Comparison of ENCODE assay signal across 1 cellular context in the genomic region with DNA sequence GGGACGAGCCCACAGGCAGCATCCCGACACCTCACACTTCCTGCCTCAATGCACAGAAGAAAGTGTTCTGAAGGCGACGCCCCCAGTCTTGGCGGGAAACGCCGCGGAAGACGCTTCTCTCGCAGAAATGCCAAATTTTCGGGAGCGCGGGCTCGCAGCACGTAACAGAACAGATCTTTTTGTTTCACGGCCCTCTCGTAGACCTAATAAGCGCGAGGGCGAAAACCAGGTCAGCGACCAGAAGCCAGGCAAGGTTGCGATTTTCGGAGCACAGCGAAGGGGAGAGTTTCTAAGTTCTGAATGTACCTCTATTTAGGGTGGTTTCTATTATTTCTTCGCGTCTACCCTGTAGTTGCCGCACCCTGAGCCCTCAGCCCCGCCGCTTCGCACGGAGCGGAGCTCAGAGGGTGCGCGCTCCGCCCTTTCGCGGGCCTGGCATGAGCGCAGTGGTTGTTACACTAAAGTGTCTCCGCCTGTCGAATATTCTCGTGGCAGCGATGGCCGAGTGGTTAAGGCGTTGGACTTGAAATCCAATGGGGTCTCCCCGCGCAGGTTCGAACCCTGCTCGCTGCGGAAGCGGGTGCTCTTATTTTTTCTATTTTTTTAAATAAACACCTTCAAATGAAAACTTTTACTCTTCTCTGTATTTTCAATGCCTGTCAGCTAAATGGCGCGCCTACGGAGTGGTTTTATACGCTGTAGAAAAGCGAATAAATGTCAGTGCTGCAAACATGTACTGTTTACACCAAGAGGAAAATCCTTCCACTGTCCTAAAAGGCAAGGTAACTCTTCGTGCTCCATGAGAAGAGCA.
A peak's percentile ranks its signal among the peaks of the same experiment; 100 is the strongest.
TF ChIP-seq lines count a peak whose summit lies in the region.

No MANE protein-coding gene starts in this region.

TF ChIP-seq in GM23338, 12 proteins besides CTCF, POLR2A, EP300 and RAD21 (continued from another document):
- TF ChIP-seq, protein P1, sequence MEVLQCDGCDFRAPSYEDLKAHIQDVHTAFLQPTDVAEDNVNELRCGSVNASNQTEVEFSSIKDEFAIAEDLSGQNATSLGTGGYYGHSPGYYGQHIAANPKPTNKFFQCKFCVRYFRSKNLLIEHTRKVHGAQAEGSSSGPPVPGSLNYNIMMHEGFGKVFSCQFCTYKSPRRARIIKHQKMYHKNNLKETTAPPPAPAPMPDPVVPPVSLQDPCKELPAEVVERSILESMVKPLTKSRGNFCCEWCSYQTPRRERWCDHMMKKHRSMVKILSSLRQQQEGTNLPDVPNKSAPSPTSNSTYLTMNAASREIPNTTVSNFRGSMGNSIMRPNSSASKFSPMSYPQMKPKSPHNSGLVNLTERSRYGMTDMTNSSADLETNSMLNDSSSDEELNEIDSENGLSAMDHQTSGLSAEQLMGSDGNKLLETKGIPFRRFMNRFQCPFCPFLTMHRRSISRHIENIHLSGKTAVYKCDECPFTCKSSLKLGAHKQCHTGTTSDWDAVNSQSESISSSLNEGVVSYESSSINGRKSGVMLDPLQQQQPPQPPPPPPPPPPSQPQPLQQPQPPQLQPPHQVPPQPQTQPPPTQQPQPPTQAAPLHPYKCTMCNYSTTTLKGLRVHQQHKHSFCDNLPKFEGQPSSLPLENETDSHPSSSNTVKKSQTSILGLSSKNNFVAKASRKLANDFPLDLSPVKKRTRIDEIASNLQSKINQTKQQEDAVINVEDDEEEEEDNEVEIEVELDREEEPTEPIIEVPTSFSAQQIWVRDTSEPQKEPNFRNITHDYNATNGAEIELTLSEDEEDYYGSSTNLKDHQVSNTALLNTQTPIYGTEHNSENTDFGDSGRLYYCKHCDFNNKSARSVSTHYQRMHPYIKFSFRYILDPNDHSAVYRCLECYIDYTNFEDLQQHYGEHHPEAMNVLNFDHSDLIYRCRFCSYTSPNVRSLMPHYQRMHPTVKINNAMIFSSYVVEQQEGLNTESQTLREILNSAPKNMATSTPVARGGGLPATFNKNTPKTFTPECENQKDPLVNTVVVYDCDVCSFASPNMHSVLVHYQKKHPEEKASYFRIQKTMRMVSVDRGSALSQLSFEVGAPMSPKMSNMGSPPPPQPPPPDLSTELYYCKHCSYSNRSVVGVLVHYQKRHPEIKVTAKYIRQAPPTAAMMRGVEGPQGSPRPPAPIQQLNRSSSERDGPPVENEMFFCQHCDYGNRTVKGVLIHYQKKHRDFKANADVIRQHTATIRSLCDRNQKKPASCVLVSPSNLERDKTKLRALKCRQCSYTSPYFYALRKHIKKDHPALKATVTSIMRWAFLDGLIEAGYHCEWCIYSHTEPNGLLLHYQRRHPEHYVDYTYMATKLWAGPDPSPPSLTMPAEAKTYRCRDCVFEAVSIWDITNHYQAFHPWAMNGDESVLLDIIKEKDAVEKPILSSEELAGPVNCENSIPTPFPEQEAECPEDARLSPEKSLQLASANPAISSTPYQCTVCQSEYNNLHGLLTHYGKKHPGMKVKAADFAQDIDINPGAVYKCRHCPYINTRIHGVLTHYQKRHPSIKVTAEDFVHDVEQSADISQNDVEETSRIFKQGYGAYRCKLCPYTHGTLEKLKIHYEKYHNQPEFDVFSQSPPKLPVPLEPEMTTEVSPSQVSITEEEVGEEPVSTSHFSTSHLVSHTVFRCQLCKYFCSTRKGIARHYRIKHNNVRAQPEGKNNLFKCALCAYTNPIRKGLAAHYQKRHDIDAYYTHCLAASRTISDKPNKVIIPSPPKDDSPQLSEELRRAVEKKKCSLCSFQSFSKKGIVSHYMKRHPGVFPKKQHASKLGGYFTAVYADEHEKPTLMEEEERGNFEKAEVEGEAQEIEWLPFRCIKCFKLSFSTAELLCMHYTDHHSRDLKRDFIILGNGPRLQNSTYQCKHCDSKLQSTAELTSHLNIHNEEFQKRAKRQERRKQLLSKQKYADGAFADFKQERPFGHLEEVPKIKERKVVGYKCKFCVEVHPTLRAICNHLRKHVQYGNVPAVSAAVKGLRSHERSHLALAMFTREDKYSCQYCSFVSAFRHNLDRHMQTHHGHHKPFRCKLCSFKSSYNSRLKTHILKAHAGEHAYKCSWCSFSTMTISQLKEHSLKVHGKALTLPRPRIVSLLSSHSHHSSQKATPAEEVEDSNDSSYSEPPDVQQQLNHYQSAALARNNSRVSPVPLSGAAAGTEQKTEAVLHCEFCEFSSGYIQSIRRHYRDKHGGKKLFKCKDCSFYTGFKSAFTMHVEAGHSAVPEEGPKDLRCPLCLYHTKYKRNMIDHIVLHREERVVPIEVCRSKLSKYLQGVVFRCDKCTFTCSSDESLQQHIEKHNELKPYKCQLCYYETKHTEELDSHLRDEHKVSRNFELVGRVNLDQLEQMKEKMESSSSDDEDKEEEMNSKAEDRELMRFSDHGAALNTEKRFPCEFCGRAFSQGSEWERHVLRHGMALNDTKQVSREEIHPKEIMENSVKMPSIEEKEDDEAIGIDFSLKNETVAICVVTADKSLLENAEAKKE (CRISPR knock-in tag; IDR thresholded peaks at IDR 0.05): no peak
- no peak for TF ChIP-seq EZH2 (IDR thresholded peaks at IDR 0.05; ENCODE audit: low read depth, unreplicated experiment)
- no peak for TF ChIP-seq JUNB (IDR thresholded peaks at IDR 0.05; ENCODE audit: unreplicated experiment)
- TF ChIP-seq, protein P2, sequence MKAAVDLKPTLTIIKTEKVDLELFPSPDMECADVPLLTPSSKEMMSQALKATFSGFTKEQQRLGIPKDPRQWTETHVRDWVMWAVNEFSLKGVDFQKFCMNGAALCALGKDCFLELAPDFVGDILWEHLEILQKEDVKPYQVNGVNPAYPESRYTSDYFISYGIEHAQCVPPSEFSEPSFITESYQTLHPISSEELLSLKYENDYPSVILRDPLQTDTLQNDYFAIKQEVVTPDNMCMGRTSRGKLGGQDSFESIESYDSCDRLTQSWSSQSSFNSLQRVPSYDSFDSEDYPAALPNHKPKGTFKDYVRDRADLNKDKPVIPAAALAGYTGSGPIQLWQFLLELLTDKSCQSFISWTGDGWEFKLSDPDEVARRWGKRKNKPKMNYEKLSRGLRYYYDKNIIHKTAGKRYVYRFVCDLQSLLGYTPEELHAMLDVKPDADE (IDR thresholded peaks at IDR 0.05): peak; percentile 44; the same call in 1 of the 2 replicates
- no peak for TF ChIP-seq ZNF114 (CRISPR knock-in tag; IDR thresholded peaks at IDR 0.05)
- no peak for TF ChIP-seq ZNF331 (CRISPR knock-in tag; IDR thresholded peaks at IDR 0.05; ENCODE audit: low read depth)
- TF ChIP-seq STAT1 (IDR thresholded peaks at IDR 0.05; ENCODE audit: unreplicated experiment): no peak
TF ChIP-seq in GM23338: peak in this region for 2.
